ENCODE assay signal across 18 cellular contexts in genomic region chr1:9240914-9241820, GRCh38. TPM values are rescaled to one million over a fixed set of nuclear protein-coding genes. Genes with fewer than 3 reads are reported as not detected.
DNase-seq lines count a peak whose midpoint lies in the region; ATAC-seq and TF ChIP-seq lines count a peak whose summit lies in the region.
"Had no signal": no experiment of that assay in that cellular context is flagged by ENCODE, and none has a peak within 500 bp of the region (broad histone marks: within the 10 kb centered on the region; RNA-seq: fewer than 3 reads in every experiment).

No MANE protein-coding gene starts in this region.

- H3K27me3 ChIP-seq in heart left ventricle (no peaks in the 10 kb centered on the region), right atrium auricular region (no peaks in the 10 kb centered on the region), sigmoid colon (no peaks in the 10 kb centered on the region), uterus (no peaks in the 10 kb centered on the region)

- no peak for TF ChIP-seq EP300 in sigmoid colon (IDR thresholded peaks at IDR 0.05)

- H3K36me3 ChIP-seq in heart left ventricle (peaks cover 0 to 22% (median 8%) of the 10 kb centered on the region in 9 donors), right atrium auricular region (no peaks in the 10 kb centered on the region), sigmoid colon (peaks cover 3 to 11% (median 7%) of the 10 kb centered on the region in 4 donors), uterus (no peaks in the 10 kb centered on the region)

- intact Hi-C loops in heart left ventricle (cut with DNase I) (no loop called here), Right ventricle myocardium inferior (cut with DNase I) (no loop called here), sigmoid colon (cut with DNase I) (no loop called here), uterus (cut with DNase I; ENCODE audit: low total_unique reads) (no loop called here)

- TF ChIP-seq CTCF in heart left ventricle (IDR thresholded peaks at IDR 0.05) (no peak), right atrium auricular region (IDR thresholded peaks at IDR 0.05) (no peak), sigmoid colon (IDR thresholded peaks at IDR 0.05) (no peak), uterus (IDR thresholded peaks at IDR 0.05) (no peak)

- H3K27ac ChIP-seq in heart left ventricle (peak overlapping the region; percentile 83 to 98 (median 92)), right atrium auricular region (peak overlapping the region; percentile 90 to 93), sigmoid colon (peak overlapping the region; percentile 75 to 84 (median 82)), uterus (peak overlapping the region; percentile 83 to 90)
- H3K27ac ChIP-seq: A549 had no signal

- H3K4me3 ChIP-seq in heart left ventricle (no peak overlapping the region), right atrium auricular region (no peak overlapping the region), sigmoid colon (no peak overlapping the region), uterus (no peak overlapping the region)
- H3K4me3 ChIP-seq: A549 had no signal

- no peaks in the 10 kb centered on the region for H3K9me3 ChIP-seq in heart left ventricle
- no peaks in the 10 kb centered on the region for H3K9me3 ChIP-seq in right atrium auricular region
- H3K9me3 ChIP-seq in sigmoid colon = no peaks in the 10 kb centered on the region
- no peaks in the 10 kb centered on the region for H3K9me3 ChIP-seq in uterus
- H3K9me3 ChIP-seq: A549, SK-N-SH had no signal

- peaks cover 20 to 92% (median 62%) of the 10 kb centered on the region in 12 donors for H3K4me1 ChIP-seq in heart left ventricle
- peaks cover 0 to 83% of the 10 kb centered on the region in 2 donors for H3K4me1 ChIP-seq in right atrium auricular region
- H3K4me1 ChIP-seq in sigmoid colon = peaks cover 2 to 88% (median 66%) of the 10 kb centered on the region in 4 donors
- peaks cover 10 to 13% of the 10 kb centered on the region in 2 donors for H3K4me1 ChIP-seq in uterus

- DNase-seq in heart left ventricle = no peak
- DNase-seq in Right ventricle myocardium inferior (ENCODE audit: missing footprints) = no peak
- no peak for DNase-seq in right atrium auricular region (ENCODE audit: low spot score)
- DNase-seq in sigmoid colon = no peak
- DNase-seq in uterus = no peak
- DNase-seq in T-helper 9 cell = no peak
- no peak for DNase-seq in activated gamma-delta T cell treated with Interleukin-2 at 50 U/mL for 16 hours
- DNase-seq in KG1 (lab: John Stamatoyannopoulos, UW) = no peak
- DNase-seq: activated CD4-positive, CD25-positive, alpha-beta regulatory T cell; activated CD8-positive, alpha-beta memory T cell treated with anti-CD3 and anti-CD28 coated beads, Interleukin-2, amount 50 U/mL, for 4 hours; erythroblast; midbrain; NCI-H1105; NCI-H226; SK-N-SH; stimulated activated CD4-positive, alpha-beta T cell treated with anti-CD3 and anti-CD28 coated beads, Interleukin-4, amount 100 ng/mL, for 24 hours; stimulated activated naive CD4-positive, alpha-beta T cell had no signal

- ATAC-seq in heart left ventricle (no peak), Right ventricle myocardium inferior (no peak)
- ATAC-seq: A549 had no signal

- WGBS in heart left ventricle, 4 donors = 90 to 92% (median 91%) methylated on average over 8 of the region's 8 CpGs
- WGBS in sigmoid colon, 2 donors = 91 to 95% methylated on average over 8 of the region's 8 CpGs

- TF ChIP-seq POLR2A in heart left ventricle (IDR thresholded peaks at IDR 0.05) = no peak
- no peak for TF ChIP-seq POLR2A in sigmoid colon (IDR thresholded peaks at IDR 0.05)
- no peak for TF ChIP-seq POLR2A in uterus (IDR thresholded peaks at IDR 0.05)

RNA-seq across cellular contexts. Expression of gene H6PD, which starts 6.6 kb away (rescaled TPM):
- 10 to 100 TPM; 16.0 to 54.5 (median 27.9) TPM for total RNA-seq in heart left ventricle
- polyA plus RNA-seq in heart left ventricle = 10 to 100 TPM; 11.0 to 15.7 TPM
- 18.7 TPM for total RNA-seq in Right ventricle myocardium inferior
- 10 to 100 TPM; 35.0 to 41.0 TPM for total RNA-seq in right atrium auricular region
- total RNA-seq in sigmoid colon = 10 to 100 TPM; 21.6 to 34.3 (median 25.0) TPM
- polyA plus RNA-seq in sigmoid colon = 10 to 100 TPM in 1 of 3 donors, 1 to 10 TPM in 2; 2.8 to 25.9 (median 3.0) TPM
- total RNA-seq in uterus = 100 to 1,000 TPM in 1 of 4 donors, 10 to 100 TPM in 3; 28.4 to 107 (median 49.7) TPM

RNA-seq across cellular contexts. Expression of gene SPSB1, which starts 51.5 kb away (rescaled TPM):
- total RNA-seq in heart left ventricle (10 to 100 TPM in 3 of 9 donors, 1 to 10 TPM in 6; 7.7 to 27.2 (median 9.2) TPM), Right ventricle myocardium inferior (16.5 TPM), right atrium auricular region (10 to 100 TPM; 20.1 to 20.8 TPM), sigmoid colon (10 to 100 TPM; 17.4 to 34.3 (median 24.1) TPM), uterus (10 to 100 TPM; 12.3 to 29.6 (median 20.7) TPM)
- polyA plus RNA-seq in heart left ventricle (10 to 100 TPM in 1 of 2 donors, 1 to 10 TPM in 1; 7.0 to 10.9 TPM), sigmoid colon (10 to 100 TPM; 25.7 to 31.2 (median 26.4) TPM)
